In genomic region chr1:36553591-36554417, GRCh38 we compare ENCODE assay signal across 1 cellular context.
TF ChIP-seq lines count a peak whose summit lies in the region.

No MANE protein-coding gene starts in this region.

TF ChIP-seq in GM23338, 12 proteins besides CTCF, POLR2A, EP300 and RAD21 (continued from another document):
- TF ChIP-seq ZNF462 (CRISPR knock-in tag; IDR thresholded peaks at IDR 0.05) (no peak), ZNF114 (CRISPR knock-in tag; IDR thresholded peaks at IDR 0.05) (no peak), STAT1 (IDR thresholded peaks at IDR 0.05; ENCODE audit: unreplicated experiment) (no peak)
TF ChIP-seq in GM23338: peak in this region for 1.
